ENCODE assay signal across 1 cellular context in genomic region chr2:176637497-176638166, GRCh38.
TF ChIP-seq lines count a peak whose summit lies in the region.

No MANE protein-coding gene starts in this region.

TF ChIP-seq in HepG2, 621 proteins besides CTCF, POLR2A, EP300 and RAD21 (continued from another document):
- peak; percentile 97 for TF ChIP-seq ZNF142 (CRISPR knock-in tag; IDR thresholded peaks at IDR 0.05)
- TF ChIP-seq GABPB1 (CRISPR knock-in tag; IDR thresholded peaks at IDR 0.05) = peak; percentile 60
- TF ChIP-seq LRRFIP1 (CRISPR knock-in tag; conservative IDR thresholded peaks at IDR 0.05) = no peak
- TF ChIP-seq POGZ (CRISPR knock-in tag; IDR thresholded peaks at IDR 0.05) = no peak
